15 cellular contexts compared by ENCODE assay signal in genomic region chr5:135236951-135237791, GRCh38.
DNase-seq lines count a peak whose midpoint lies in the region; ATAC-seq, FAIRE-seq and TF ChIP-seq lines count a peak whose summit lies in the region.
"Had no signal": no experiment of that assay in that cellular context is flagged by ENCODE, and none has a peak within 500 bp of the region (broad histone marks: within the 10 kb centered on the region; RNA-seq: fewer than 3 reads in every experiment).

No MANE protein-coding gene starts in this region.

- no peaks in the 10 kb centered on the region for H3K36me3 Mint-ChIP-seq in type B pancreatic cell

- H3K18ac ChIP-seq in H1 (ENCODE audit: extremely low read depth, low read length) = no peak overlapping the region

- H3K27ac ChIP-seq in WERI-Rb-1 = no peak overlapping the region
- H3K27ac ChIP-seq in H1 (ENCODE audit: low read depth, low read length) = no peak overlapping the region; the same call in 1 of the 2 replicates
- H3K27ac ChIP-seq: tibial artery had no signal

- ATAC-seq in left lobe of liver = peak; percentile 25
- ATAC-seq: activated CD8-positive, alpha-beta T cell treated with anti-CD3 and anti-CD28 coated beads, Interleukin-2, amount 10 ng/mL, durations not matched to agents 7 days and 5 days had no signal

- no peak overlapping the region for H2BK20ac ChIP-seq in H1 (ENCODE audit: low read length)

- peaks cover 45% of the 10 kb centered on the region for H3K27me3 Mint-ChIP-seq in type B pancreatic cell

- no peak overlapping the region for H3K56ac ChIP-seq in H1 (replicated peaks; ENCODE audit: insufficient read length, low read depth, low read length)

- H4K91ac ChIP-seq in H1 (replicated peaks; ENCODE audit: insufficient read length, low read length) = no peak overlapping the region

- TF ChIP-seq POLR2A in H1 (IDR thresholded peaks at IDR 0.05; ENCODE audit: control extremely low read depth in 1 of 2, low read depth in 2 of 2, low read length in 2 of 2) = no peak

- H3K4me1 Mint-ChIP-seq in type B pancreatic cell (ENCODE audit: unreplicated experiment) = peaks cover 23% of the 10 kb centered on the region
- H3K4me1 Mint-ChIP-seq: CD8-positive, alpha-beta memory T cell had no signal

- no peak overlapping the region for H2BK5ac ChIP-seq in H1 (ENCODE audit: low read depth, low read length)

- POLR2A ChIA-PET in H1 (lab: Charles Lee; ENCODE audit: partially characterized antibody) = no interaction called here

- H3K4me1 ChIP-seq in H1 (replicated peaks in 1 of 4; ENCODE audit: control insufficient read depth in 3 of 4, insufficient read depth in 4 of 4, low read length in 3 of 4) = peaks cover 0 to 3% (median 3%) of the 10 kb centered on the region in 4 experiments; a peak in 6 of 7 replicates

- CTCF ChIA-PET in H1 (lab: Charles Lee; ENCODE audit: partially characterized antibody) = interaction anchor here (0.9 to 1.9 kb wide), 6 partner anchors 10 to 200 kb away, joined by 3 to 7 read pairs (median 4); no protein-coding TSS in a partner anchor

- no peak overlapping the region for H3K9ac ChIP-seq in H1 (replicated peaks in 1 of 4; ENCODE audit: extremely low read depth in 1 of 4, low read depth in 3 of 4, low read length in 3 of 4)

- H3K4me3 Mint-ChIP-seq in type B pancreatic cell = no peak overlapping the region
- H3K4me3 Mint-ChIP-seq: activated CD8-positive, alpha-beta T cell treated with anti-CD3 and anti-CD28 coated beads, Interleukin-2, amount 10 ng/mL, durations not matched to agents 7 days and 5 days; CD8-positive, alpha-beta memory T cell had no signal

- TF ChIP-seq RAD21 in H1 (IDR thresholded peaks at IDR 0.05 in 1 of 2, conservative IDR thresholded peaks at IDR 0.05 in 1 of 2; ENCODE audit: low read depth in 2 of 2, low read length in 2 of 2) = no peak

- H3K79me2 ChIP-seq in H1 (ENCODE audit: control insufficient read depth in 1 of 2, insufficient read depth in 2 of 2, low read length in 2 of 2) = no peaks in the 10 kb centered on the region

- no peak for TF ChIP-seq EP300 in H1 (IDR thresholded peaks at IDR 0.05; ENCODE audit: borderline replicate concordance in 1 of 2, low read depth in 2 of 2, low read length in 2 of 2)

- H2BK12ac ChIP-seq in H1 (ENCODE audit: low read depth, low read length) = no peak overlapping the region

- H3K9me3 Mint-ChIP-seq in type B pancreatic cell = no peaks in the 10 kb centered on the region
- H3K9me3 Mint-ChIP-seq: CD8-positive, alpha-beta memory T cell had no signal

- no peaks in the 10 kb centered on the region for H3K9me3 ChIP-seq in WERI-Rb-1 (ENCODE audit: severe bottlenecking)
- H3K9me3 ChIP-seq in H1 (ENCODE audit: insufficient read depth in 2 of 2, low read depth in 1 of 2, low read length in 1 of 2) = no peaks in the 10 kb centered on the region
- H3K9me3 ChIP-seq: tibial artery had no signal

- H3K14ac ChIP-seq in H1 (ENCODE audit: insufficient read length) = no peak overlapping the region

- H3K23ac ChIP-seq in H1 (ENCODE audit: insufficient read length) = no peak overlapping the region

- DNase-seq in WERI-Rb-1 (peak; percentile 6), H1 (ENCODE audit: low read depth in 1 of 2, low spot score in 2 of 2) (peak in 1 of 2 experiments; percentile 35), left lobe of liver (ENCODE audit: low spot score) (peak; percentile 41), type B pancreatic cell (ENCODE audit: extremely low spot score, unreplicated experiment) (peak; percentile 60), NCI-H1694 treated with DMSO at 0.1 percent for 48 hours (lab: John Stamatoyannopoulos, UW) (no peak), germinal center (ENCODE audit: low spot score) (no peak), NCI-H1436 (lab: John Stamatoyannopoulos, UW) (no peak)
- DNase-seq: activated CD8-positive, alpha-beta T cell treated with anti-CD3 and anti-CD28 coated beads, Interleukin-2, amount 10 ng/mL, durations not matched to agents 7 days and 5 days; activated naive CD4-positive, alpha-beta T cell treated with Interleukin-2 at 50 U/mL for 16 hours; CD8-positive, alpha-beta memory T cell; NCI-H2171; stimulated activated CD4-positive, alpha-beta T cell treated with anti-CD3 and anti-CD28 coated beads, Interleukin-1b, Interleukin-23, amount 100 ng/mL, for 48 hours had no signal

- H3K27ac Mint-ChIP-seq in type B pancreatic cell = no peak overlapping the region
- H3K27ac Mint-ChIP-seq: activated CD8-positive, alpha-beta T cell treated with anti-CD3 and anti-CD28 coated beads, Interleukin-2, amount 10 ng/mL, durations not matched to agents 7 days and 5 days; CD8-positive, alpha-beta memory T cell had no signal

- H3K4me2 ChIP-seq in H1 (ENCODE audit: insufficient read depth in 1 of 2, low read depth in 2 of 2, low read length in 2 of 2) = no peak overlapping the region

- no peak overlapping the region for H2AK5ac ChIP-seq in H1 (ENCODE audit: low read depth, low read length)

- no peaks in the 10 kb centered on the region for H3K23me2 ChIP-seq in H1 (ENCODE audit: low read depth, low read length)

- no peaks in the 10 kb centered on the region for H3K79me1 ChIP-seq in H1 (ENCODE audit: low read depth, low read length)

- H3K4me3 ChIP-seq in WERI-Rb-1 (ENCODE audit: low read depth, low read length) (no peak overlapping the region), H1 (ENCODE audit: extremely low read depth in 1 of 4, insufficient read depth in 2 of 4, low read depth in 3 of 4, low read length in 4 of 4) (no peak overlapping the region)
- H3K4me3 ChIP-seq: tibial artery had no signal

- H3K27me3 ChIP-seq in WERI-Rb-1 (ENCODE audit: insufficient read depth, low read depth, severe bottlenecking) (no peaks in the 10 kb centered on the region), H1 (replicated peaks in 1 of 4; ENCODE audit: control insufficient read depth in 3 of 4, extremely low read depth in 1 of 4, insufficient read depth in 3 of 4, low read length in 3 of 4) (no peaks in the 10 kb centered on the region)
- H3K27me3 ChIP-seq: tibial artery had no signal

- H3K4ac ChIP-seq in H1 (replicated peaks; ENCODE audit: insufficient read length, low read depth, low read length) = no peak overlapping the region

- TF ChIP-seq CTCF in WERI-Rb-1 (IDR thresholded peaks at IDR 0.05; ENCODE audit: low read depth, low read length) (no peak), H1 (IDR thresholded peaks at IDR 0.05; ENCODE audit: control extremely low read depth in 1 of 3, insufficient read depth in 1 of 3, low read depth in 1 of 3, low read length in 3 of 3) (no peak), type B pancreatic cell (conservative IDR thresholded peaks at IDR 0.05) (no peak)

- peak overlapping the region; percentile 46; the same call in 1 of the 2 replicates for H2BK15ac ChIP-seq in H1 (ENCODE audit: low read length)

- WGBS in H1 (ENCODE audit: extremely low coverage in 1 of 2, insufficient coverage in 1 of 2, insufficient read length in 1 of 2, insufficient replicate concordance in 2 of 2, low coverage in 1 of 2, low lambda C conversion rate in 2 of 2, missing lambda C conversion rate in 1 of 2), 2 experiments = 90% methylated on average over 9 of the region's 9 CpGs; no CpG with 5 or more reads in 1 of the 2 experiments

- H4K5ac ChIP-seq in H1 (ENCODE audit: insufficient read length, low read depth, low read length) = no peak overlapping the region

- no peak overlapping the region for H2BK120ac ChIP-seq in H1 (replicated peaks; ENCODE audit: low read depth, low read length)

- H2AFZ ChIP-seq in H1 (ENCODE audit: low read length) = no peak overlapping the region

- H4K8ac ChIP-seq in H1 (ENCODE audit: extremely low read depth, insufficient read depth, low read length) = no peak overlapping the region

- H3K36me3 ChIP-seq in WERI-Rb-1 (no peaks in the 10 kb centered on the region), H1 (ENCODE audit: control insufficient read depth in 2 of 4, insufficient read depth in 4 of 4, low read length in 3 of 4) (no peaks in the 10 kb centered on the region)
- H3K36me3 ChIP-seq: tibial artery had no signal

- FAIRE-seq in H1 (lab: Jason Lieb, UNC) = no peak
- FAIRE-seq: G401.6, keratinocyte had no signal

- H4K20me1 ChIP-seq in H1 (replicated peaks in 1 of 2; ENCODE audit: control insufficient read depth in 1 of 2, insufficient read depth in 2 of 2, low read length in 2 of 2) = no peaks in the 10 kb centered on the region

TF ChIP-seq in H1, 55 proteins besides CTCF, POLR2A, EP300 and RAD21 (continues in another document):
- TF ChIP-seq GTF2F1 (IDR thresholded peaks at IDR 0.05; ENCODE audit: borderline replicate concordance, low read depth, low read length) (no peak), MAFK (IDR thresholded peaks at IDR 0.05; ENCODE audit: low read depth, low read length) (no peak), ASH2L (IDR thresholded peaks at IDR 0.05; ENCODE audit: low read length) (no peak), RNF2 (IDR thresholded peaks at IDR 0.05; ENCODE audit: borderline replicate concordance, low read depth, low read length, missing control alignments, poor library complexity, severe bottlenecking) (no peak)

Comparison
In these comparisons a context has a peak if more than half of its experiments do, and no peak if none do; other contexts are left out.
1. DNase-seq: peak in WERI-Rb-1 (single experiment), left lobe of liver (single experiment) and type B pancreatic cell (single experiment); none in NCI-H1694 treated with DMSO at 0.1 percent for 48 hours (single experiment), germinal center (single experiment) and NCI-H1436 (single experiment).